In genomic region chr20:22584922-22585785, GRCh38 we compare ENCODE assay signal across 14 cellular contexts. TPM values are rescaled to one million over a fixed set of nuclear protein-coding genes. Genes with fewer than 3 reads are reported as not detected.
A peak's percentile ranks its signal among the peaks of the same experiment; 100 is the strongest.
DNase-seq lines count a peak whose midpoint lies in the region; ATAC-seq and TF ChIP-seq lines count a peak whose summit lies in the region.
"Had no signal": no experiment of that assay in that cellular context is flagged by ENCODE, and none has a peak within 500 bp of the region (broad histone marks: within the 10 kb centered on the region; RNA-seq: fewer than 3 reads in every experiment).

No MANE protein-coding gene starts in this region.

- no peaks in the 10 kb centered on the region for H3F3A ChIP-seq in smooth muscle cell (ENCODE audit: low read depth)

- H4K20me1 ChIP-seq in smooth muscle cell (ENCODE audit: low read depth): no peaks in the 10 kb centered on the region

- H3K4me3 Mint-ChIP-seq in naive thymus-derived CD8-positive, alpha-beta T cell: no peak overlapping the region
- no peak overlapping the region for H3K4me3 Mint-ChIP-seq in activated CD4-positive, alpha-beta memory T cell treated with anti-CD3 and anti-CD28 coated beads for 36 hours

- POLR2A ChIA-PET in naive thymus-derived CD8-positive, alpha-beta T cell (lab: Charles Lee): no interaction called here
- POLR2A ChIA-PET in activated CD4-positive, alpha-beta memory T cell treated with anti-CD3 and anti-CD28 coated beads for 36 hours (lab: Charles Lee): no interaction called here

- no peaks in the 10 kb centered on the region for H3K9me3 ChIP-seq in iPS-15b (ENCODE audit: control insufficient read depth, insufficient read depth, low read length)
- no peaks in the 10 kb centered on the region for H3K9me3 ChIP-seq in smooth muscle cell (replicated peaks; ENCODE audit: low read depth)

- H3K9ac ChIP-seq in iPS-15b (ENCODE audit: low read depth, low read length) (no peak overlapping the region), smooth muscle cell (ENCODE audit: low read depth) (no peak overlapping the region)

- peaks cover 95% of the 10 kb centered on the region for H3K27me3 ChIP-seq in iPS-15b (ENCODE audit: control insufficient read depth, insufficient read depth, low read length)
- peaks cover 99% of the 10 kb centered on the region for H3K27me3 ChIP-seq in smooth muscle cell (ENCODE audit: low read depth)

- ATAC-seq in naive thymus-derived CD8-positive, alpha-beta T cell: no peak
- ATAC-seq in HG02973 (IDR thresholded peaks at IDR 0.05; ENCODE audit: unreplicated experiment): no peak

- H3K36me3 ChIP-seq in iPS-15b (ENCODE audit: control insufficient read depth, insufficient read depth, low read length): no peaks in the 10 kb centered on the region
- H3K36me3 ChIP-seq in smooth muscle cell (ENCODE audit: low read depth): no peaks in the 10 kb centered on the region

- H3K4me1 Mint-ChIP-seq in naive thymus-derived CD8-positive, alpha-beta T cell: peaks cover 0 to 3% (median under 1%) of the 10 kb centered on the region in 4 donors
- no peaks in the 10 kb centered on the region for H3K4me1 Mint-ChIP-seq in activated CD4-positive, alpha-beta memory T cell treated with anti-CD3 and anti-CD28 coated beads for 36 hours (ENCODE audit: low read depth)

- 4% methylated on average over 47 of the region's 58 CpGs for WGBS in smooth muscle cell (ENCODE audit: low lambda C conversion rate)

- peak overlapping the region in 1 of 10 donors; percentile 46 for H3K27ac Mint-ChIP-seq in naive thymus-derived CD8-positive, alpha-beta T cell
- H3K27ac Mint-ChIP-seq in activated CD4-positive, alpha-beta memory T cell treated with anti-CD3 and anti-CD28 coated beads for 36 hours: no peak overlapping the region

- H3K9me3 Mint-ChIP-seq in naive thymus-derived CD8-positive, alpha-beta T cell: peaks cover 0 to 15% (median 0%) of the 10 kb centered on the region in 9 donors
- H3K9me3 Mint-ChIP-seq in activated CD4-positive, alpha-beta memory T cell treated with anti-CD3 and anti-CD28 coated beads for 36 hours: no peaks in the 10 kb centered on the region

- peaks cover 38 to 70% (median 61%) of the 10 kb centered on the region in 5 donors for H3K27me3 Mint-ChIP-seq in naive thymus-derived CD8-positive, alpha-beta T cell
- H3K27me3 Mint-ChIP-seq in activated CD4-positive, alpha-beta memory T cell treated with anti-CD3 and anti-CD28 coated beads for 36 hours: peaks cover 55% of the 10 kb centered on the region

- peak; percentile 19 for DNase-seq in DMS 273 (lab: John Stamatoyannopoulos, UW; ENCODE audit: unreplicated experiment)
- DNase-seq in DMS 273 treated with DMSO at 0.1 percent for 48 hours (lab: John Stamatoyannopoulos, UW): no peak
- peak; percentile 42 for DNase-seq in RPMI8226
- no peak for DNase-seq in smooth muscle cell (lab: John Stamatoyannopoulos, UW; ENCODE audit: unreplicated experiment)
- DNase-seq in naive thymus-derived CD8-positive, alpha-beta T cell: no peak
- no peak for DNase-seq in activated CD4-positive, alpha-beta memory T cell treated with anti-CD3 and anti-CD28 coated beads for 36 hours
- DNase-seq: activated CD4-positive, alpha-beta T cell treated with anti-CD3 and anti-CD28 coated beads, Interleukin-2, amount 50 U/mL, for 1 hour; amygdala; stimulated activated CD4-positive, alpha-beta T cell treated with anti-CD3 and anti-CD28 coated beads, Interleukin-2, amount 100 ng/mL, for 24 hours had no signal

- peaks cover 0 to 16% (median 5%) of the 10 kb centered on the region in 3 donors for H3K36me3 Mint-ChIP-seq in naive thymus-derived CD8-positive, alpha-beta T cell
- H3K36me3 Mint-ChIP-seq in activated CD4-positive, alpha-beta memory T cell treated with anti-CD3 and anti-CD28 coated beads for 36 hours: peaks cover 1% of the 10 kb centered on the region

- H3K4me3 ChIP-seq in iPS-15b (ENCODE audit: low read depth, low read length) (peak overlapping the region; percentile 18), smooth muscle cell (peak overlapping the region; percentile 37)

- H2AFZ ChIP-seq in smooth muscle cell (ENCODE audit: low read depth): no peak overlapping the region

- intact Hi-C loops in activated CD4-positive, alpha-beta memory T cell treated with anti-CD3 and anti-CD28 coated beads for 36 hours (cut with micrococcal nuclease): loop anchor here (10.0 kb wide), 1 partner anchor 880 kb away; the partner anchor contains the start of gene PAX1

- no peak overlapping the region for H3K27ac ChIP-seq in smooth muscle cell (ENCODE audit: low read depth)
- H3K27ac ChIP-seq: 22Rv1 had no signal

- H3K4me1 ChIP-seq in iPS-15b (ENCODE audit: control insufficient read depth, insufficient read depth, low read length) (peaks cover 18% of the 10 kb centered on the region), smooth muscle cell (ENCODE audit: low read depth) (peaks cover 9% of the 10 kb centered on the region)

- TF ChIP-seq CTCF in smooth muscle cell (IDR thresholded peaks at IDR 0.05; ENCODE audit: borderline replicate concordance, insufficient read depth, poor library complexity, severe bottlenecking): no peak

- H3K4me2 ChIP-seq in smooth muscle cell: no peak overlapping the region

- CTCF ChIA-PET in activated CD4-positive, alpha-beta memory T cell treated with anti-CD3 and anti-CD28 coated beads for 36 hours (lab: Charles Lee): no interaction called here

- H3K79me2 ChIP-seq in smooth muscle cell (ENCODE audit: low read depth): no peaks in the 10 kb centered on the region

RNA-seq across cellular contexts. Expression of gene FOXA2, which starts 0.8 kb away (rescaled TPM):
- not detected in 2 replicates for total RNA-seq in smooth muscle cell
- not detected in 2 replicates for polyA plus RNA-seq in smooth muscle cell
- not detected for total RNA-seq in naive thymus-derived CD8-positive, alpha-beta T cell
- polyA plus RNA-seq in naive thymus-derived CD8-positive, alpha-beta T cell: not detected
- not detected for total RNA-seq in activated CD4-positive, alpha-beta memory T cell treated with anti-CD3 and anti-CD28 coated beads for 36 hours
- total RNA-seq: fibroblast of villous mesenchyme, myocyte had no signal

Comparison
In these comparisons a context has a peak if more than half of its experiments do, and no peak if none do; other contexts are left out.
1. DNase-seq: peak in DMS 273 (single experiment) and RPMI8226 (single experiment); none in DMS 273 treated with DMSO at 0.1 percent for 48 hours (single experiment), smooth muscle cell (single experiment), naive thymus-derived CD8-positive, alpha-beta T cell (0 of 10) and activated CD4-positive, alpha-beta memory T cell treated with anti-CD3 and anti-CD28 coated beads for 36 hours (single experiment).